28 cellular contexts compared by ENCODE assay signal in the genomic region with DNA sequence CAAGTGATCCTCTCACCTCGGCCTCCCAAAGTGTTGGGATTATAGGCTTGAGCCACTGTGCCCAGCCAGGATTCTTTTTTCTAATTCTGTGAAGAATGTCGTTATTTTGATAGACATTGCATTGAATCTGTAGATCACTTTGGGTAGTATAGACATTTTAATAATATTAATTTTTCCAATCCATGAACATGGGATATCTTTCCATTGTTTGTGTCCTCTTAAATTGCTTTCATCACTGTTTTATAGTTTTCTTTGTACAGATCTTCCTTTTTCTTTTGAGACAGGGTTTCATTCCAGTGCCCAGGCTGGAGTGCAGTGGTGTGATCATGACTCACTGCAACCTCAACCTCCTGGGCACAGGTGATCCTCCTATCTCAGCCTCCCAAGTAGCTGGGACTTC.
"Had no signal": no experiment of that assay in that cellular context is flagged by ENCODE, and none has a peak within 500 bp of the region (broad histone marks: within the 10 kb centered on the region; RNA-seq: fewer than 3 reads in every experiment).

No MANE protein-coding gene starts in this region.

- DNase-seq: stimulated activated CD4-positive, alpha-beta T cell treated with anti-CD3 and anti-CD28 coated beads, Interleukin-2, amount 100 ng/mL, for 48 hours; stimulated activated CD4-positive, alpha-beta T cell treated with anti-CD3 and anti-CD28 coated beads, Interleukin-4, amount 100 ng/mL, for 1 hour; stimulated activated CD4-positive, alpha-beta T cell treated with anti-CD3 and anti-CD28 coated beads, Interleukin-4, amount 100 ng/mL, for 24 hours; stimulated activated CD4-positive, alpha-beta T cell treated with anti-CD3 and anti-CD28 coated beads, Interleukin-4, amount 100 ng/mL, for 4 hours; stimulated activated CD8-positive, alpha-beta memory T cell treated with anti-CD3 and anti-CD28 coated beads, Interleukin-4, amount 100 ng/mL, for 48 hours; stimulated activated naive B cell treated with anti-CD40 and anti-IgM and Interleukin-4, amounts not matched to agents 10 μg/mL and 1 μg/mL and 100 μg/mL, for 72 hours; stimulated activated naive CD4-positive, alpha-beta T cell; stimulated activated naive CD4-positive, alpha-beta T cell treated with Interleukin-2 at 50 U/mL for 16 hours; stimulated activated naive CD8-positive, alpha-beta T cell treated with anti-CD3 and anti-CD28 coated beads, Interleukin-15, amount 100 ng/mL, for 72 hours; stimulated activated naive CD8-positive, alpha-beta T cell treated with anti-CD3 and anti-CD28 coated beads, Interleukin-15, Interleukin-2, amounts not matched to agents 100 U/mL and 50 U/mL, for 24 hours; stomach; substantia nigra; testis; thyroid gland; tibial artery; transverse colon; trophoblast cell; upper lobe of left lung; upper lobe of right lung; uterus had no signal

- H3K27ac Mint-ChIP-seq: stimulated activated effector memory CD8-positive, alpha-beta T cell treated with anti-CD3 and anti-CD28 coated beads, Interleukin-12 subunit alpha, Interleukin-12 subunit beta, amount 100 ng/mL, for 72 hours; stimulated activated memory B cell treated with anti-CD40 and anti-IgM and Interleukin-4, amounts not matched to agents 10 μg/mL and 1 μg/mL and 100 μg/mL, for 72 hours; stimulated activated naive B cell treated with anti-CD40 and anti-IgM and Interleukin-4, amounts not matched to agents 10 μg/mL and 1 μg/mL and 100 μg/mL, for 72 hours; stimulated activated naive CD8-positive, alpha-beta T cell treated with anti-CD3 and anti-CD28 coated beads, Interleukin-15, amount 100 ng/mL, for 72 hours; stimulated activated naive CD8-positive, alpha-beta T cell treated with anti-CD3 and anti-CD28 coated beads, Interleukin-15, Interleukin-2, amounts not matched to agents 100 ng/mL and 50 ng/mL, for 24 hours; type B pancreatic cell had no signal

- H3K36me3 ChIP-seq: stomach, suprapubic skin, thoracic aorta, thyroid gland, tibial artery, tibial nerve, transverse colon, upper lobe of left lung, upper lobe of right lung, uterus, vagina had no signal

- H3K4me1 Mint-ChIP-seq: stimulated activated naive CD8-positive, alpha-beta T cell treated with anti-CD3 and anti-CD28 coated beads, Interleukin-15, amount 100 ng/mL, for 72 hours had no signal

- H3K36me3 Mint-ChIP-seq: stimulated activated effector memory CD8-positive, alpha-beta T cell treated with anti-CD3 and anti-CD28 coated beads, Interleukin-12 subunit alpha, Interleukin-12 subunit beta, amount 100 ng/mL, for 72 hours; stimulated activated memory B cell treated with anti-CD40 and anti-IgM and Interleukin-4, amounts not matched to agents 10 μg/mL and 1 μg/mL and 100 μg/mL, for 72 hours; stimulated activated naive B cell treated with anti-CD40 and anti-IgM and Interleukin-4, amounts not matched to agents 10 μg/mL and 1 μg/mL and 100 μg/mL, for 72 hours; type B pancreatic cell had no signal

- H3K27ac ChIP-seq: stomach, suprapubic skin, testis, thoracic aorta, thyroid gland, tibial artery, tibial nerve, transverse colon, upper lobe of left lung, upper lobe of right lung, uterus, vagina had no signal

- H3K4me3 ChIP-seq: stomach, suprapubic skin, testis, thoracic aorta, thyroid gland, tibial artery, tibial nerve, transverse colon, upper lobe of left lung, upper lobe of right lung, uterus, vagina had no signal

- H3K4me1 ChIP-seq: stomach, suprapubic skin, testis, thyroid gland, tibial artery, uterus, vagina had no signal

- H3K9me3 Mint-ChIP-seq: stimulated activated effector memory CD8-positive, alpha-beta T cell treated with anti-CD3 and anti-CD28 coated beads, Interleukin-12 subunit alpha, Interleukin-12 subunit beta, amount 100 ng/mL, for 72 hours; stimulated activated naive CD8-positive, alpha-beta T cell treated with anti-CD3 and anti-CD28 coated beads, Interleukin-15, Interleukin-2, amounts not matched to agents 100 ng/mL and 50 ng/mL, for 24 hours; type B pancreatic cell had no signal

- H3K4me3 Mint-ChIP-seq: stimulated activated effector memory CD8-positive, alpha-beta T cell treated with anti-CD3 and anti-CD28 coated beads, Interleukin-12 subunit alpha, Interleukin-12 subunit beta, amount 100 ng/mL, for 72 hours; stimulated activated memory B cell treated with anti-CD40 and anti-IgM and Interleukin-4, amounts not matched to agents 10 μg/mL and 1 μg/mL and 100 μg/mL, for 72 hours; stimulated activated naive B cell treated with anti-CD40 and anti-IgM and Interleukin-4, amounts not matched to agents 10 μg/mL and 1 μg/mL and 100 μg/mL, for 72 hours; stimulated activated naive CD8-positive, alpha-beta T cell treated with anti-CD3 and anti-CD28 coated beads, Interleukin-15, amount 100 ng/mL, for 72 hours; stimulated activated naive CD8-positive, alpha-beta T cell treated with anti-CD3 and anti-CD28 coated beads, Interleukin-15, Interleukin-2, amounts not matched to agents 100 ng/mL and 50 ng/mL, for 24 hours; type B pancreatic cell had no signal

- H3K27me3 Mint-ChIP-seq: stimulated activated memory B cell treated with anti-CD40 and anti-IgM and Interleukin-4, amounts not matched to agents 10 μg/mL and 1 μg/mL and 100 μg/mL, for 72 hours; stimulated activated naive B cell treated with anti-CD40 and anti-IgM and Interleukin-4, amounts not matched to agents 10 μg/mL and 1 μg/mL and 100 μg/mL, for 72 hours had no signal

- ATAC-seq: stimulated activated effector memory CD8-positive, alpha-beta T cell treated with anti-CD3 and anti-CD28 coated beads, Interleukin-12 subunit alpha, Interleukin-12 subunit beta, amount 100 ng/mL, for 72 hours; stimulated activated memory B cell treated with anti-CD40 and anti-IgM and Interleukin-4, amounts not matched to agents 10 μg/mL and 1 μg/mL and 100 μg/mL, for 72 hours; stimulated activated naive B cell treated with anti-CD40 and anti-IgM and Interleukin-4, amounts not matched to agents 10 μg/mL and 1 μg/mL and 100 μg/mL, for 72 hours; stimulated activated naive CD8-positive, alpha-beta T cell treated with anti-CD3 and anti-CD28 coated beads, Interleukin-15, amount 100 ng/mL, for 72 hours; stimulated activated naive CD8-positive, alpha-beta T cell treated with anti-CD3 and anti-CD28 coated beads, Interleukin-15, Interleukin-2, amounts not matched to agents 100 U/mL and 50 U/mL, for 24 hours; upper lobe of right lung had no signal

- H3K9me3 ChIP-seq: stomach, suprapubic skin, testis, thyroid gland, tibial artery, upper lobe of left lung, upper lobe of right lung, vagina had no signal
